33 cellular contexts compared by ENCODE assay signal in genomic region chr10:113450046-113450445, GRCh38.
"Had no signal": no experiment of that assay in that cellular context is flagged by ENCODE, and none has a peak within 500 bp of the region (broad histone marks: within the 10 kb centered on the region; RNA-seq: fewer than 3 reads in every experiment).

No MANE protein-coding gene starts in this region.

- DNase-seq: activated B cell treated with CpG ODN at 0.5 μM for 24 hours; activated CD4-positive, alpha-beta memory T cell treated with anti-CD3 and anti-CD28 coated beads for 36 hours; activated CD4-positive, alpha-beta T cell treated with anti-CD3 and anti-CD28 coated beads for 4 hours; activated CD4-positive, alpha-beta T cell treated with anti-CD3 and anti-CD28 coated beads, Interleukin-2, amount 50 U/mL, for 1 hour; activated CD4-positive, CD25-positive, alpha-beta regulatory T cell treated with anti-CD3 and anti-CD28 coated beads, Interleukin-2, amount 50 U/mL, for 72 hours; activated CD8-positive, alpha-beta memory T cell treated with anti-CD3 and anti-CD28 coated beads, Interleukin-2, amount 50 U/mL, for 4 hours; activated gamma-delta T cell treated with Interleukin-2 at 50 U/mL for 16 hours; activated naive CD4-positive, alpha-beta T cell treated with anti-CD3 and anti-CD28 coated beads for 36 hours; activated T-cell treated with anti-CD3 and anti-CD28 coated beads for 4 hours; activated T-cell treated with anti-CD3 and anti-CD28 coated beads, Interleukin-2, amount 50 U/mL, for 4 hours; adrenal gland; body of pancreas; caudate nucleus; NCI-H1092 treated with DMSO at 0.1 percent for 48 hours; NCI-H1417; NCI-H146; NCI-H187; NCI-H2029 treated with DMSO at 0.1 percent for 48 hours; NCI-H2107; NCI-H2171; NCI-H510A; NCI-H526; NCI-H748 treated with DMSO at 0.1 percent for 48 hours; NK-92 treated with Interleukin-12 subunit alpha and Interleukin-12 subunit beta, amount 100 ng/mL, for 24 hours; PC-9; SW 1271; T-helper 1 cell; T-helper 2 cell; T-helper 9 cell had no signal

- ATAC-seq: activated naive CD4-positive, alpha-beta T cell treated with anti-CD3 and anti-CD28 coated beads, Interleukin-2, amount 50 U/mL, for 72 hours; activated T-cell treated with anti-CD3 and anti-CD28 coated beads, Interleukin-2, amount 50 U/mL, for 4 hours; body of pancreas; Right ventricle myocardium inferior had no signal

- H3K4me1 ChIP-seq: adrenal gland had no signal

- H2AFZ ChIP-seq: PC-9 had no signal

- H3K9me3 ChIP-seq: adrenal gland, body of pancreas had no signal

- H3K4me2 ChIP-seq: PC-9 had no signal

- H3K4me3 ChIP-seq: adrenal gland, body of pancreas, PC-9 had no signal

- H3K36me3 ChIP-seq: adrenal gland had no signal

- H3K27ac ChIP-seq: adrenal gland, body of pancreas, PC-9, RWPE1, VCaP had no signal

- H3K27me3 ChIP-seq: adrenal gland, body of pancreas had no signal
